ENCODE assay signal across 1 cellular context in the genomic region with DNA sequence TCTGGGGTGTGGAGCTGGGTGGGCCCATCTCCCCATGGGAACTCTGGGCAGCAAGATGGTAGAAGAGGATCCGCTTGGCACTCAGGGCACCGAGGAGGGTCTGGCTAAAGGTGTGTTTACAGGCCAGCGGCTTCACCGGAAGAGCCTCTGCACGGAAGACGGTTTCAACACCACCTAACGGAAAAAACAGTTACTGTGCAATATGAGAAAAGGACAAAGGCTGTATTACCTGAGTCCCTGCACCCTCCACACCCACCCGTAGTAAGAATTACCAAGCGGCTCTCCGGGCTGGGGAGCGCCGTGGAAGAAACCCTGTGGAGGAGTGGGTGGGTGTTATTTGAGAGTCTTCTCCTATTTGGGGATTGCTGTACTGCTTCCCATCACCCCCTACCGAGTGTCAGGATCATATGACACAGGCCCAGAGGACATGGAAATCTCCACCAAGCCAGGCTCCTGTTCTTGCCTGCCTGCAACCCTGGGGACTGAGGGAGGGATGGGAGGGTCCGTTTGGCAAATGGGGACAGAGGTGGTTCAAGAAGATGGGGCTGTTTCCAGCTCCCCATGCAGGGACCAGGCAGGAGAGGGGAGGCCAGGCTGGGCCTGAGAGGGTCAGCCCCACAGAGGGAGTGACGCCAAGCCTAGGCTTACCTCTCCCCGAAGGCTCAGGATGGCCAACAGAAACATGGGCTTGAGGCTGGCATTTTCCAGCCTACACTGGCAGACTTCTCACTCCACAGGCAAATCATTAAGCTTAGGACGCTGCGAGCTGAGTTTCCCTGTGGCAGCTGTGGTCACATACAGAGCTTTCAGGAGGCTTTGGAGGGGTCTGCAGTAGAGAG.
TF ChIP-seq lines count a peak whose summit lies in the region.

No MANE protein-coding gene starts in this region.

TF ChIP-seq in HepG2, 621 proteins besides CTCF, POLR2A, EP300 and RAD21 (continued from another document and continues in another):
- no peak for TF ChIP-seq ISL2 (CRISPR knock-in tag; IDR thresholded peaks at IDR 0.05)
- TF ChIP-seq ZBTB38 (CRISPR knock-in tag; IDR thresholded peaks at IDR 0.05) = 0 out of 2 replicates have a peak, but pooled peaks have one; percentile 51
- TF ChIP-seq, protein P1, sequence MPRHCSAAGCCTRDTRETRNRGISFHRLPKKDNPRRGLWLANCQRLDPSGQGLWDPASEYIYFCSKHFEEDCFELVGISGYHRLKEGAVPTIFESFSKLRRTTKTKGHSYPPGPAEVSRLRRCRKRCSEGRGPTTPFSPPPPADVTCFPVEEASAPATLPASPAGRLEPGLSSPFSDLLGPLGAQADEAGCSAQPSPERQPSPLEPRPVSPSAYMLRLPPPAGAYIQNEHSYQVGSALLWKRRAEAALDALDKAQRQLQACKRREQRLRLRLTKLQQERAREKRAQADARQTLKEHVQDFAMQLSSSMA (CRISPR knock-in tag; IDR thresholded peaks at IDR 0.05) = 0 out of 2 replicates have a peak, but pooled peaks have one; percentile 58
- no peak for TF ChIP-seq ZNF282 (IDR thresholded peaks at IDR 0.05; ENCODE audit: partially characterized antibody)
- TF ChIP-seq, protein P2, sequence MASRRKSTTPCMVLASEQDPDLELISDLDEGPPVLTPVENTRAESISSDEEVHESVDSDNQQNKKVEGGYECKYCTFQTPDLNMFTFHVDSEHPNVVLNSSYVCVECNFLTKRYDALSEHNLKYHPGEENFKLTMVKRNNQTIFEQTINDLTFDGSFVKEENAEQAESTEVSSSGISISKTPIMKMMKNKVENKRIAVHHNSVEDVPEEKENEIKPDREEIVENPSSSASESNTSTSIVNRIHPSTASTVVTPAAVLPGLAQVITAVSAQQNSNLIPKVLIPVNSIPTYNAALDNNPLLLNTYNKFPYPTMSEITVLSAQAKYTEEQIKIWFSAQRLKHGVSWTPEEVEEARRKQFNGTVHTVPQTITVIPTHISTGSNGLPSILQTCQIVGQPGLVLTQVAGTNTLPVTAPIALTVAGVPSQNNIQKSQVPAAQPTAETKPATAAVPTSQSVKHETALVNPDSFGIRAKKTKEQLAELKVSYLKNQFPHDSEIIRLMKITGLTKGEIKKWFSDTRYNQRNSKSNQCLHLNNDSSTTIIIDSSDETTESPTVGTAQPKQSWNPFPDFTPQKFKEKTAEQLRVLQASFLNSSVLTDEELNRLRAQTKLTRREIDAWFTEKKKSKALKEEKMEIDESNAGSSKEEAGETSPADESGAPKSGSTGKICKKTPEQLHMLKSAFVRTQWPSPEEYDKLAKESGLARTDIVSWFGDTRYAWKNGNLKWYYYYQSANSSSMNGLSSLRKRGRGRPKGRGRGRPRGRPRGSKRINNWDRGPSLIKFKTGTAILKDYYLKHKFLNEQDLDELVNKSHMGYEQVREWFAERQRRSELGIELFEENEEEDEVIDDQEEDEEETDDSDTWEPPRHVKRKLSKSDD (CRISPR knock-in tag; IDR thresholded peaks at IDR 0.05; ENCODE audit: low read depth) = 0 out of 2 replicates have a peak, but pooled peaks have one; percentile 31
- no peak for TF ChIP-seq HNRNPK (IDR thresholded peaks at IDR 0.05; ENCODE audit: low read depth, low read length, poor library complexity, severe bottlenecking)
- TF ChIP-seq ZNF12 (CRISPR knock-in tag; IDR thresholded peaks at IDR 0.05) = no peak
- no peak for TF ChIP-seq ZSCAN20 (CRISPR knock-in tag; IDR thresholded peaks at IDR 0.05; ENCODE audit: borderline replicate concordance)
- no peak for TF ChIP-seq XBP1 (CRISPR knock-in tag; IDR thresholded peaks at IDR 0.05)
- no peak for TF ChIP-seq HOXA5 (CRISPR knock-in tag; IDR thresholded peaks at IDR 0.05)
- TF ChIP-seq, protein P3, sequence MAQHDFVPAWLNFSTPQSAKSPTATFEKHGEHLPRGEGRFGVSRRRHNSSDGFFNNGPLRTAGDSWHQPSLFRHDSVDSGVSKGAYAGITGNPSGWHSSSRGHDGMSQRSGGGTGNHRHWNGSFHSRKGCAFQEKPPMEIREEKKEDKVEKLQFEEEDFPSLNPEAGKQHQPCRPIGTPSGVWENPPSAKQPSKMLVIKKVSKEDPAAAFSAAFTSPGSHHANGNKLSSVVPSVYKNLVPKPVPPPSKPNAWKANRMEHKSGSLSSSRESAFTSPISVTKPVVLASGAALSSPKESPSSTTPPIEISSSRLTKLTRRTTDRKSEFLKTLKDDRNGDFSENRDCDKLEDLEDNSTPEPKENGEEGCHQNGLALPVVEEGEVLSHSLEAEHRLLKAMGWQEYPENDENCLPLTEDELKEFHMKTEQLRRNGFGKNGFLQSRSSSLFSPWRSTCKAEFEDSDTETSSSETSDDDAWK (CRISPR knock-in tag; IDR thresholded peaks at IDR 0.05) = no peak
- peak; percentile 78; the same call in 1 of the 2 replicates for TF ChIP-seq MEF2D (CRISPR knock-in tag; IDR thresholded peaks at IDR 0.05)
- no peak for TF ChIP-seq BHLHE40 (IDR thresholded peaks at IDR 0.05; ENCODE audit: low read length)
- no peak for TF ChIP-seq ZSCAN31 (CRISPR knock-in tag; IDR thresholded peaks at IDR 0.05; ENCODE audit: low read depth)
- TF ChIP-seq, protein P4, sequence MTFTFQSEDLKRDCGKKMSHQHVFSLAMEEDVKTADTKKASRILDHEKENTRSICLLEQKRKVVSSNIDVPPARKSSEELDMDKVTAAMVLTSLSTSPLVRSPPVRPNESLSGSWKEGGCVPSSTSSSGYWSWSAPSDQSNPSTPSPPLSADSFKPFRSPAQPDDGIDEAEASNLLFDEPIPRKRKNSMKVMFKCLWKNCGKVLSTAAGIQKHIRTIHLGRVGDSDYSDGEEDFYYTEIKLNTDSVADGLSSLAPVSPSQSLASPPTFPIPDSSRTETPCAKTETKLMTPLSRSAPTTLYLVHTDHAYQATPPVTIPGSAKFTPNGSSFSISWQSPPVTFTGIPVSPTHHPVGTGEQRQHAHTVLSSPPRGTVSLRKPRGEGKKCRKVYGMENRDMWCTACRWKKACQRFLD (CRISPR knock-in tag; IDR thresholded peaks at IDR 0.05; ENCODE audit: borderline replicate concordance) = no peak
- TF ChIP-seq ZNF556 (CRISPR knock-in tag; IDR thresholded peaks at IDR 0.05; ENCODE audit: borderline replicate concordance) = no peak
- TF ChIP-seq, protein P5, sequence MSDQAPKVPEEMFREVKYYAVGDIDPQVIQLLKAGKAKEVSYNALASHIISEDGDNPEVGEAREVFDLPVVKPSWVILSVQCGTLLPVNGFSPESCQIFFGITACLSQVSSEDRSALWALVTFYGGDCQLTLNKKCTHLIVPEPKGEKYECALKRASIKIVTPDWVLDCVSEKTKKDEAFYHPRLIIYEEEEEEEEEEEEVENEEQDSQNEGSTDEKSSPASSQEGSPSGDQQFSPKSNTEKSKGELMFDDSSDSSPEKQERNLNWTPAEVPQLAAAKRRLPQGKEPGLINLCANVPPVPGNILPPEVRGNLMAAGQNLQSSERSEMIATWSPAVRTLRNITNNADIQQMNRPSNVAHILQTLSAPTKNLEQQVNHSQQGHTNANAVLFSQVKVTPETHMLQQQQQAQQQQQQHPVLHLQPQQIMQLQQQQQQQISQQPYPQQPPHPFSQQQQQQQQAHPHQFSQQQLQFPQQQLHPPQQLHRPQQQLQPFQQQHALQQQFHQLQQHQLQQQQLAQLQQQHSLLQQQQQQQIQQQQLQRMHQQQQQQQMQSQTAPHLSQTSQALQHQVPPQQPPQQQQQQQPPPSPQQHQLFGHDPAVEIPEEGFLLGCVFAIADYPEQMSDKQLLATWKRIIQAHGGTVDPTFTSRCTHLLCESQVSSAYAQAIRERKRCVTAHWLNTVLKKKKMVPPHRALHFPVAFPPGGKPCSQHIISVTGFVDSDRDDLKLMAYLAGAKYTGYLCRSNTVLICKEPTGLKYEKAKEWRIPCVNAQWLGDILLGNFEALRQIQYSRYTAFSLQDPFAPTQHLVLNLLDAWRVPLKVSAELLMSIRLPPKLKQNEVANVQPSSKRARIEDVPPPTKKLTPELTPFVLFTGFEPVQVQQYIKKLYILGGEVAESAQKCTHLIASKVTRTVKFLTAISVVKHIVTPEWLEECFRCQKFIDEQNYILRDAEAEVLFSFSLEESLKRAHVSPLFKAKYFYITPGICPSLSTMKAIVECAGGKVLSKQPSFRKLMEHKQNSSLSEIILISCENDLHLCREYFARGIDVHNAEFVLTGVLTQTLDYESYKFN (CRISPR knock-in tag; conservative IDR thresholded peaks at IDR 0.05) = peak; percentile 72
- TF ChIP-seq RBFOX2 (IDR thresholded peaks at IDR 0.05; ENCODE audit: low read depth, low read length) = peak; percentile 16; the same call in 1 of the 2 replicates
- TF ChIP-seq HMGA1 (CRISPR knock-in tag; conservative IDR thresholded peaks at IDR 0.05) = no peak
- no peak for TF ChIP-seq MAFG (CRISPR knock-in tag; IDR thresholded peaks at IDR 0.05)
- no peak for TF ChIP-seq MTA3 (CRISPR knock-in tag; IDR thresholded peaks at IDR 0.05)
- TF ChIP-seq, protein P6, sequence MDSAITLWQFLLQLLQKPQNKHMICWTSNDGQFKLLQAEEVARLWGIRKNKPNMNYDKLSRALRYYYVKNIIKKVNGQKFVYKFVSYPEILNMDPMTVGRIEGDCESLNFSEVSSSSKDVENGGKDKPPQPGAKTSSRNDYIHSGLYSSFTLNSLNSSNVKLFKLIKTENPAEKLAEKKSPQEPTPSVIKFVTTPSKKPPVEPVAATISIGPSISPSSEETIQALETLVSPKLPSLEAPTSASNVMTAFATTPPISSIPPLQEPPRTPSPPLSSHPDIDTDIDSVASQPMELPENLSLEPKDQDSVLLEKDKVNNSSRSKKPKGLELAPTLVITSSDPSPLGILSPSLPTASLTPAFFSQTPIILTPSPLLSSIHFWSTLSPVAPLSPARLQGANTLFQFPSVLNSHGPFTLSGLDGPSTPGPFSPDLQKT (CRISPR knock-in tag; IDR thresholded peaks at IDR 0.05; ENCODE audit: borderline replicate concordance) = no peak
- no peak for TF ChIP-seq SSRP1 (CRISPR knock-in tag; IDR thresholded peaks at IDR 0.05)
- TF ChIP-seq, protein P7, sequence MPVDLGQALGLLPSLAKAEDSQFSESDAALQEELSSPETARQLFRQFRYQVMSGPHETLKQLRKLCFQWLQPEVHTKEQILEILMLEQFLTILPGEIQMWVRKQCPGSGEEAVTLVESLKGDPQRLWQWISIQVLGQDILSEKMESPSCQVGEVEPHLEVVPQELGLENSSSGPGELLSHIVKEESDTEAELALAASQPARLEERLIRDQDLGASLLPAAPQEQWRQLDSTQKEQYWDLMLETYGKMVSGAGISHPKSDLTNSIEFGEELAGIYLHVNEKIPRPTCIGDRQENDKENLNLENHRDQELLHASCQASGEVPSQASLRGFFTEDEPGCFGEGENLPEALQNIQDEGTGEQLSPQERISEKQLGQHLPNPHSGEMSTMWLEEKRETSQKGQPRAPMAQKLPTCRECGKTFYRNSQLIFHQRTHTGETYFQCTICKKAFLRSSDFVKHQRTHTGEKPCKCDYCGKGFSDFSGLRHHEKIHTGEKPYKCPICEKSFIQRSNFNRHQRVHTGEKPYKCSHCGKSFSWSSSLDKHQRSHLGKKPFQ (CRISPR knock-in tag; IDR thresholded peaks at IDR 0.05; ENCODE audit: insufficient replicate concordance) = no peak
- TF ChIP-seq, protein P8, sequence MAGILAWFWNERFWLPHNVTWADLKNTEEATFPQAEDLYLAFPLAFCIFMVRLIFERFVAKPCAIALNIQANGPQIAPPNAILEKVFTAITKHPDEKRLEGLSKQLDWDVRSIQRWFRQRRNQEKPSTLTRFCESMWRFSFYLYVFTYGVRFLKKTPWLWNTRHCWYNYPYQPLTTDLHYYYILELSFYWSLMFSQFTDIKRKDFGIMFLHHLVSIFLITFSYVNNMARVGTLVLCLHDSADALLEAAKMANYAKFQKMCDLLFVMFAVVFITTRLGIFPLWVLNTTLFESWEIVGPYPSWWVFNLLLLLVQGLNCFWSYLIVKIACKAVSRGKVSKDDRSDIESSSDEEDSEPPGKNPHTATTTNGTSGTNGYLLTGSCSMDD (CRISPR knock-in tag; IDR thresholded peaks at IDR 0.05) = no peak
- no peak for TF ChIP-seq ZNF180 (CRISPR knock-in tag; IDR thresholded peaks at IDR 0.05; ENCODE audit: borderline replicate concordance, low read depth)
- TF ChIP-seq ARNT (IDR thresholded peaks at IDR 0.05) = no peak
- TF ChIP-seq TBP (CRISPR knock-in tag; IDR thresholded peaks at IDR 0.05) = no peak
- no peak for TF ChIP-seq CBX2 (IDR thresholded peaks at IDR 0.05; ENCODE audit: low read depth, low read length)
- no peak for TF ChIP-seq CBX2 (CRISPR knock-in tag; IDR thresholded peaks at IDR 0.05; ENCODE audit: low read depth)
- TF ChIP-seq ZNF256 (CRISPR knock-in tag; conservative IDR thresholded peaks at IDR 0.05) = no peak
- TF ChIP-seq FOSL2 (CRISPR knock-in tag; IDR thresholded peaks at IDR 0.05) = no peak; the same call in 1 of the 2 replicates
- TF ChIP-seq, protein P9, sequence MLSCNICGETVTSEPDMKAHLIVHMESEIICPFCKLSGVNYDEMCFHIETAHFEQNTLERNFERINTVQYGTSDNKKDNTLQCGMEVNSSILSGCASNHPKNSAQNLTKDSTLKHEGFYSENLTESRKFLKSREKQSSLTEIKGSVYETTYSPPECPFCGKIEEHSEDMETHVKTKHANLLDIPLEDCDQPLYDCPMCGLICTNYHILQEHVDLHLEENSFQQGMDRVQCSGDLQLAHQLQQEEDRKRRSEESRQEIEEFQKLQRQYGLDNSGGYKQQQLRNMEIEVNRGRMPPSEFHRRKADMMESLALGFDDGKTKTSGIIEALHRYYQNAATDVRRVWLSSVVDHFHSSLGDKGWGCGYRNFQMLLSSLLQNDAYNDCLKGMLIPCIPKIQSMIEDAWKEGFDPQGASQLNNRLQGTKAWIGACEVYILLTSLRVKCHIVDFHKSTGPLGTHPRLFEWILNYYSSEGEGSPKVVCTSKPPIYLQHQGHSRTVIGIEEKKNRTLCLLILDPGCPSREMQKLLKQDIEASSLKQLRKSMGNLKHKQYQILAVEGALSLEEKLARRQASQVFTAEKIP (CRISPR knock-in tag; IDR thresholded peaks at IDR 0.05; ENCODE audit: borderline replicate concordance) = no peak
- no peak for TF ChIP-seq ZBTB3 (CRISPR knock-in tag; IDR thresholded peaks at IDR 0.05; ENCODE audit: borderline replicate concordance, low read depth)
- no peak for TF ChIP-seq BRCA1 (CRISPR knock-in tag; IDR thresholded peaks at IDR 0.05)
- TF ChIP-seq FIP1L1 (IDR thresholded peaks at IDR 0.05; ENCODE audit: borderline replicate concordance, insufficient read depth, low read depth, low read length) = no peak
- peak; percentile 36; the same call in 1 of the 2 replicates for TF ChIP-seq ZNF292 (CRISPR knock-in tag; IDR thresholded peaks at IDR 0.05; ENCODE audit: borderline replicate concordance, low read depth)
- TF ChIP-seq ZNF224 (CRISPR knock-in tag; IDR thresholded peaks at IDR 0.05) = no peak
- TF ChIP-seq SIN3B (IDR thresholded peaks at IDR 0.05; ENCODE audit: low read length) = no peak
- TF ChIP-seq HDAC6 (IDR thresholded peaks at IDR 0.05; ENCODE audit: low read depth, low read length) = no peak
- no peak for TF ChIP-seq ZNF30 (CRISPR knock-in tag; IDR thresholded peaks at IDR 0.05)
